Comparison of ENCODE assay signal across 10 cellular contexts in the genomic region with DNA sequence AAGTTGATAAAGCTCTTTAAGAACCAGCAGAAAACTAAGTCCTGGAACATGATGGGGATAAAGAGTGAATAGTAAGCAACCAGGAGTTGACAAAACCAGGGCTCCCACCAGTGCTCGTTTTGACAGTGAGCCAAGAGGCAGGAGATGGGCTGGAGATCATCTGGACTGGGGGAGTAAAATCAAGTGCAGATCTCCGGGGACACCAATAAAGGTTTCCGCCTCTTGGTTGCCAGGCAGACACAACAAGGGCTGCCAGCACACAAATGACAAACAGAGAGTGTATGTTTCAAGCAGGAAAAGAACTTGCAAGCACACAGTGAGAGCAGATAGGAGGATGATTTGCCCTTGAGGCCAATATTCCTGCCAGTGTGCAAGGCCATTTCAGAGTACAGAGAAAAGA.
DNase-seq lines count a peak whose midpoint lies in the region; TF ChIP-seq lines count a peak whose summit lies in the region.
"Had no signal": no experiment of that assay in that cellular context is flagged by ENCODE, and none has a peak within 500 bp of the region (broad histone marks: within the 10 kb centered on the region; RNA-seq: fewer than 3 reads in every experiment).

No MANE protein-coding gene starts in this region.

- peaks cover 3% of the 10 kb centered on the region for H3K27me3 Mint-ChIP-seq in endothelial cell (ENCODE audit: unreplicated experiment)
- H3K27me3 Mint-ChIP-seq: CD4-positive, CD25-positive, alpha-beta regulatory T cell had no signal

- in situ Hi-C loops in astrocyte of the spinal cord (cut with HindIII; ENCODE audit: low sequenced_read_pairs): no loop called here

- no peak overlapping the region for H3K4me3 ChIP-seq in astrocyte of the spinal cord (ENCODE audit: low read depth, low read length)
- H3K4me3 ChIP-seq in mesodermal cell (ENCODE audit: extremely low read depth, insufficient read depth, low read length, poor library complexity, severe bottlenecking): no peak overlapping the region
- no peak overlapping the region for H3K4me3 ChIP-seq in WERI-Rb-1 (ENCODE audit: low read depth, low read length)

- H3K36me3 ChIP-seq in mesodermal cell (ENCODE audit: control insufficient read depth, insufficient read depth, low read length) (no peaks in the 10 kb centered on the region), WERI-Rb-1 (no peaks in the 10 kb centered on the region)

- H3K4me3 Mint-ChIP-seq in endothelial cell (ENCODE audit: unreplicated experiment): no peak overlapping the region
- H3K4me3 Mint-ChIP-seq: CD4-positive, CD25-positive, alpha-beta regulatory T cell had no signal

- H3K27ac Mint-ChIP-seq in endothelial cell (ENCODE audit: unreplicated experiment): no peak overlapping the region
- H3K27ac Mint-ChIP-seq: CD4-positive, CD25-positive, alpha-beta regulatory T cell had no signal

- no peaks in the 10 kb centered on the region for H3K9me3 Mint-ChIP-seq in endothelial cell (ENCODE audit: unreplicated experiment)

- H3K4me1 ChIP-seq in mesodermal cell (ENCODE audit: control insufficient read depth, insufficient read depth, low read length, poor library complexity, severe bottlenecking): no peaks in the 10 kb centered on the region

- DNase-seq in DMS153 (lab: John Stamatoyannopoulos, UW): peak; percentile 80
- DNase-seq in NCI-H1436 (lab: John Stamatoyannopoulos, UW): peak; percentile 77
- DNase-seq in astrocyte of the spinal cord (ENCODE audit: low read depth, low spot score): peak; percentile 3
- no peak for DNase-seq in effector CD4-positive, alpha-beta T cell
- DNase-seq in stimulated activated CD4-positive, alpha-beta T cell treated with anti-CD3 and anti-CD28 coated beads, Interleukin-4, amount 100 ng/mL, for 1 hour: no peak
- DNase-seq in WERI-Rb-1: no peak
- no peak for DNase-seq in endothelial cell (ENCODE audit: low spot score)
- DNase-seq: CD4-positive, CD25-positive, alpha-beta regulatory T cell; NK-92 treated with Interleukin-12 subunit alpha and Interleukin-12 subunit beta, amount 100 ng/mL, for 24 hours had no signal

- H3K36me3 Mint-ChIP-seq in endothelial cell (ENCODE audit: low read depth, unreplicated experiment): no peaks in the 10 kb centered on the region
- H3K36me3 Mint-ChIP-seq: CD4-positive, CD25-positive, alpha-beta regulatory T cell had no signal

- no peaks in the 10 kb centered on the region for H3K9me3 ChIP-seq in mesodermal cell (ENCODE audit: control insufficient read depth, low read length)
- no peaks in the 10 kb centered on the region for H3K9me3 ChIP-seq in WERI-Rb-1 (ENCODE audit: severe bottlenecking)

- TF ChIP-seq CTCF in astrocyte of the spinal cord (IDR thresholded peaks at IDR 0.05; ENCODE audit: low read depth, low read length): no peak
- TF ChIP-seq CTCF in WERI-Rb-1 (IDR thresholded peaks at IDR 0.05; ENCODE audit: low read depth, low read length): no peak
- TF ChIP-seq CTCF in endothelial cell (IDR thresholded peaks at IDR 0.05; ENCODE audit: unreplicated experiment): no peak

- H3K27ac ChIP-seq in mesodermal cell (ENCODE audit: low read depth, low read length, severe bottlenecking) (peak overlapping the region; percentile 13), WERI-Rb-1 (no peak overlapping the region)

- H3K27me3 ChIP-seq in WERI-Rb-1 (ENCODE audit: insufficient read depth, low read depth, severe bottlenecking): no peaks in the 10 kb centered on the region

- peaks cover 2% of the 10 kb centered on the region for H3K4me1 Mint-ChIP-seq in endothelial cell (ENCODE audit: unreplicated experiment)
- H3K4me1 Mint-ChIP-seq: CD4-positive, CD25-positive, alpha-beta regulatory T cell had no signal

- WGBS in mesodermal cell (ENCODE audit: insufficient coverage in 2 of 2), 2 experiments: 80 to 82% methylated on average over 3 of the region's 3 CpGs

Comparison
In these comparisons a context has a peak if more than half of its experiments do, and no peak if none do; other contexts are left out.
1. DNase-seq: peak in DMS153 (single experiment), NCI-H1436 (single experiment) and astrocyte of the spinal cord (single experiment); none in effector CD4-positive, alpha-beta T cell (single experiment), stimulated activated CD4-positive, alpha-beta T cell treated with anti-CD3 and anti-CD28 coated beads, Interleukin-4, amount 100 ng/mL, for 1 hour (single experiment), WERI-Rb-1 (single experiment) and endothelial cell (single experiment).